Comparison of ENCODE assay signal across 1 cellular context in genomic region chr12:27009926-27010325, GRCh38.
TF ChIP-seq lines count a peak whose summit lies in the region.

No MANE protein-coding gene starts in this region.

TF ChIP-seq in WTC11, 78 proteins besides CTCF, POLR2A, EP300 and RAD21 (continued from another document):
- TF ChIP-seq, protein P1, sequence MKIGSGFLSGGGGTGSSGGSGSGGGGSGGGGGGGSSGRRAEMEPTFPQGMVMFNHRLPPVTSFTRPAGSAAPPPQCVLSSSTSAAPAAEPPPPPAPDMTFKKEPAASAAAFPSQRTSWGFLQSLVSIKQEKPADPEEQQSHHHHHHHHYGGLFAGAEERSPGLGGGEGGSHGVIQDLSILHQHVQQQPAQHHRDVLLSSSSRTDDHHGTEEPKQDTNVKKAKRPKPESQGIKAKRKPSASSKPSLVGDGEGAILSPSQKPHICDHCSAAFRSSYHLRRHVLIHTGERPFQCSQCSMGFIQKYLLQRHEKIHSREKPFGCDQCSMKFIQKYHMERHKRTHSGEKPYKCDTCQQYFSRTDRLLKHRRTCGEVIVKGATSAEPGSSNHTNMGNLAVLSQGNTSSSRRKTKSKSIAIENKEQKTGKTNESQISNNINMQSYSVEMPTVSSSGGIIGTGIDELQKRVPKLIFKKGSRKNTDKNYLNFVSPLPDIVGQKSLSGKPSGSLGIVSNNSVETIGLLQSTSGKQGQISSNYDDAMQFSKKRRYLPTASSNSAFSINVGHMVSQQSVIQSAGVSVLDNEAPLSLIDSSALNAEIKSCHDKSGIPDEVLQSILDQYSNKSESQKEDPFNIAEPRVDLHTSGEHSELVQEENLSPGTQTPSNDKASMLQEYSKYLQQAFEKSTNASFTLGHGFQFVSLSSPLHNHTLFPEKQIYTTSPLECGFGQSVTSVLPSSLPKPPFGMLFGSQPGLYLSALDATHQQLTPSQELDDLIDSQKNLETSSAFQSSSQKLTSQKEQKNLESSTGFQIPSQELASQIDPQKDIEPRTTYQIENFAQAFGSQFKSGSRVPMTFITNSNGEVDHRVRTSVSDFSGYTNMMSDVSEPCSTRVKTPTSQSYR (CRISPR knock-in tag; IDR thresholded peaks at IDR 0.05), result no peak
- TF ChIP-seq ATF3 (CRISPR knock-in tag; conservative IDR thresholded peaks at IDR 0.05), result no peak
- TF ChIP-seq, protein P2, sequence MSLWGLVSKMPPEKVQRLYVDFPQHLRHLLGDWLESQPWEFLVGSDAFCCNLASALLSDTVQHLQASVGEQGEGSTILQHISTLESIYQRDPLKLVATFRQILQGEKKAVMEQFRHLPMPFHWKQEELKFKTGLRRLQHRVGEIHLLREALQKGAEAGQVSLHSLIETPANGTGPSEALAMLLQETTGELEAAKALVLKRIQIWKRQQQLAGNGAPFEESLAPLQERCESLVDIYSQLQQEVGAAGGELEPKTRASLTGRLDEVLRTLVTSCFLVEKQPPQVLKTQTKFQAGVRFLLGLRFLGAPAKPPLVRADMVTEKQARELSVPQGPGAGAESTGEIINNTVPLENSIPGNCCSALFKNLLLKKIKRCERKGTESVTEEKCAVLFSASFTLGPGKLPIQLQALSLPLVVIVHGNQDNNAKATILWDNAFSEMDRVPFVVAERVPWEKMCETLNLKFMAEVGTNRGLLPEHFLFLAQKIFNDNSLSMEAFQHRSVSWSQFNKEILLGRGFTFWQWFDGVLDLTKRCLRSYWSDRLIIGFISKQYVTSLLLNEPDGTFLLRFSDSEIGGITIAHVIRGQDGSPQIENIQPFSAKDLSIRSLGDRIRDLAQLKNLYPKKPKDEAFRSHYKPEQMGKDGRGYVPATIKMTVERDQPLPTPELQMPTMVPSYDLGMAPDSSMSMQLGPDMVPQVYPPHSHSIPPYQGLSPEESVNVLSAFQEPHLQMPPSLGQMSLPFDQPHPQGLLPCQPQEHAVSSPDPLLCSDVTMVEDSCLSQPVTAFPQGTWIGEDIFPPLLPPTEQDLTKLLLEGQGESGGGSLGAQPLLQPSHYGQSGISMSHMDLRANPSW (CRISPR knock-in tag; conservative IDR thresholded peaks at IDR 0.05; ENCODE audit: low read depth), result no peak
- no peak for TF ChIP-seq USF1 (CRISPR knock-in tag; IDR thresholded peaks at IDR 0.05)
- no peak for TF ChIP-seq CBFB (CRISPR knock-in tag; IDR thresholded peaks at IDR 0.05; ENCODE audit: low read depth)
